ENCODE assay signal across 37 cellular contexts in the genomic region with DNA sequence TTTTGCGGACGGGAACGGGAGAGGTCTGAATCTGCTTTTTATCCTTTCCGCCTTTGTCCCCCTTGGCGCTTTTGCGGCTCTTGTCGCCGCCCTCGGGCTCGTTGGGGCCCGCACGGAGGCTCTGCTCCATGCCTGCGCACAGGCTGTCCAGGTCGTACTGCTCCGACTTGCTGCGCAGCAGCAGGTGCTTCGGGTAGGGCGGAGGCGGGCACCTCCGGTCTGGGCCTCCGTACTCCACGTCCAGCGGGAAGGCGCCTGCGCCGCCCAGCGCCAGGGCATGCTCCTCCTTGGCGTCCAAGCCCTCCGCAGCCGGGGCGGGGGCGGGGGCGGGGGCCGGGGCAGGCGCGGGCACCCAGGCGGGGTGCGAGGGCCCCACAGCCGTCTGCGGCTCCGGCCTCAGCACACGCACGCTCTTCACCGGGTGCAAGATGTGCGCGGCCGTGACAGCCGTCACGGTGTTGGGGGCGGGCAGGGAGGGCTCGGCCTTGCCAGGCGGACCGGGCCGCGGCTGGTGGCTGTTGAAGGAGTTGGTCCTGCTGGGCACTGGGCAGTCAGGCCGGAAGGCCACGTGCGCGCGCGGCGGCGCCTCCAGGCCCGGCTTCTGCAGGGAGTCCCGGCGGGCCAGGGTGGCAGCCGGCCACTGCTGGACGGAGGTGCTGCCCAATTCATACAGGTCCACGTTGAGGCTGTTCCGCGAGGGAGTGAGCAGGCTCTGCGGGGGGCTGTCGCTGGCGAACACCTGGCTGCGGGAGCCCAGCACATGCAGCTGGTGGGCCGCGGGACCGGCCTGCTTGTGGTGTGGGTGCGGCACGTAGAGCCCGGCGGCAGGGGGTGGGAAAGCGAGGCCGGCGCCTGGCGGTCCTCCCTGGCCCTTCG.
"Had no signal": no experiment of that assay in that cellular context is flagged by ENCODE, and none has a peak within 500 bp of the region (broad histone marks: within the 10 kb centered on the region; RNA-seq: fewer than 3 reads in every experiment).

No MANE protein-coding gene starts in this region.

- H3K4me1 Mint-ChIP-seq: activated B cell treated with CpG ODN at 0.5 μM for 24 hours; activated naive CD8-positive, alpha-beta T cell treated with anti-CD3 and anti-CD28 coated beads for 36 hours had no signal

- H3K9me3 Mint-ChIP-seq: activated B cell treated with CpG ODN at 0.5 μM for 24 hours; activated CD4-positive, alpha-beta memory T cell treated with anti-CD3 and anti-CD28 coated beads for 36 hours; activated naive CD8-positive, alpha-beta T cell treated with anti-CD3 and anti-CD28 coated beads for 36 hours had no signal

- H3K9me3 ChIP-seq: MG63 had no signal

- H3K27ac ChIP-seq: brain microvascular endothelial cell, Peyer's patch, VCaP had no signal

- ATAC-seq: activated CD8-positive, alpha-beta memory T cell treated with anti-CD3 and anti-CD28 coated beads, Interleukin-2, amount 10 ng/mL, durations not matched to agents 7 days and 5 days; PC-3 had no signal

- H3K27ac Mint-ChIP-seq: activated B cell treated with CpG ODN at 0.5 μM for 24 hours; activated CD4-positive, alpha-beta memory T cell treated with anti-CD3 and anti-CD28 coated beads for 36 hours; activated CD8-positive, alpha-beta memory T cell treated with anti-CD3 and anti-CD28 coated beads, Interleukin-2, amount 10 ng/mL, durations not matched to agents 7 days and 5 days; activated naive CD8-positive, alpha-beta T cell treated with anti-CD3 and anti-CD28 coated beads for 36 hours had no signal

- H3K36me3 Mint-ChIP-seq: activated CD4-positive, alpha-beta memory T cell treated with anti-CD3 and anti-CD28 coated beads for 36 hours; activated CD8-positive, alpha-beta memory T cell treated with anti-CD3 and anti-CD28 coated beads, Interleukin-2, amount 10 ng/mL, durations not matched to agents 7 days and 5 days; activated naive CD8-positive, alpha-beta T cell treated with anti-CD3 and anti-CD28 coated beads for 36 hours had no signal

- DNase-seq: activated B cell treated with CpG ODN at 0.5 μM for 24 hours; activated CD4-positive, alpha-beta memory T cell treated with anti-CD3 and anti-CD28 coated beads for 36 hours; activated CD4-positive, alpha-beta T cell treated with anti-CD3 and anti-CD28 coated beads for 4 hours; activated CD4-positive, alpha-beta T cell treated with anti-CD3 and anti-CD28 coated beads, Interleukin-2, amount 50 U/mL, for 1 hour; activated CD4-positive, CD25-positive, alpha-beta regulatory T cell treated with anti-CD3 and anti-CD28 coated beads, Interleukin-2, amount 50 U/mL, for 72 hours; activated CD8-positive, alpha-beta memory T cell treated with anti-CD3 and anti-CD28 coated beads for 24 hours; activated CD8-positive, alpha-beta memory T cell treated with anti-CD3 and anti-CD28 coated beads, Interleukin-2, amount 10 ng/mL, durations not matched to agents 7 days and 5 days; activated CD8-positive, alpha-beta memory T cell treated with anti-CD3 and anti-CD28 coated beads, Interleukin-2, amount 50 U/mL, for 48 hours; activated effector memory CD4-positive, alpha-beta T cell treated with anti-CD3 and anti-CD28 coated beads, Interleukin-2, amount 50 U/mL, for 16 hours; activated naive CD4-positive, alpha-beta T cell; activated naive CD4-positive, alpha-beta T cell treated with anti-CD3 and anti-CD28 coated beads, Interleukin-2, amount 50 U/mL, for 16 hours; activated naive CD8-positive, alpha-beta T cell treated with anti-CD3 and anti-CD28 coated beads for 36 hours; activated T-cell treated with anti-CD3 and anti-CD28 coated beads, Interleukin-2, amount 50 U/mL, for 48 hours; amniotic stem cell; aorta; brain microvascular endothelial cell; Kasumi-1; KG1; MG63; MV-4-11; NCI-H1092; NCI-H1436 treated with DMSO at 0.1 percent for 48 hours; NCI-H1694 treated with DMSO at 0.1 percent for 48 hours; NCI-H2029; NCI-H345; NCI-H510A; NCI-H526; NCI-H748 treated with DMSO at 0.1 percent for 48 hours; NK-92 treated with Interleukin-12 subunit alpha and Interleukin-12 subunit beta, amount 100 ng/mL, for 24 hours; PC-3; Peyer's patch; RPMI8226; SW 1271; T-helper 1 cell; T-helper 2 cell; T-helper 9 cell had no signal

- H3K27me3 Mint-ChIP-seq: activated B cell treated with CpG ODN at 0.5 μM for 24 hours; activated CD4-positive, alpha-beta memory T cell treated with anti-CD3 and anti-CD28 coated beads for 36 hours; activated naive CD8-positive, alpha-beta T cell treated with anti-CD3 and anti-CD28 coated beads for 36 hours had no signal

- H3K27me3 ChIP-seq: brain microvascular endothelial cell, MG63, Peyer's patch had no signal

- H3K4me3 Mint-ChIP-seq: activated B cell treated with CpG ODN at 0.5 μM for 24 hours; activated CD4-positive, alpha-beta memory T cell treated with anti-CD3 and anti-CD28 coated beads for 36 hours; activated CD8-positive, alpha-beta memory T cell treated with anti-CD3 and anti-CD28 coated beads, Interleukin-2, amount 10 ng/mL, durations not matched to agents 7 days and 5 days; activated naive CD8-positive, alpha-beta T cell treated with anti-CD3 and anti-CD28 coated beads for 36 hours had no signal

- H3K4me3 ChIP-seq: MG63, Peyer's patch had no signal

- H3K4me1 ChIP-seq: Peyer's patch had no signal
